In genomic region chr19:16457195-16457953, GRCh38 we compare ENCODE assay signal across 1 cellular context.
TF ChIP-seq lines count a peak whose summit lies in the region.

No MANE protein-coding gene starts in this region.

TF ChIP-seq in HCT116, 20 proteins besides CTCF, POLR2A, EP300 and RAD21 (continued from another document):
- TF ChIP-seq, protein P1, sequence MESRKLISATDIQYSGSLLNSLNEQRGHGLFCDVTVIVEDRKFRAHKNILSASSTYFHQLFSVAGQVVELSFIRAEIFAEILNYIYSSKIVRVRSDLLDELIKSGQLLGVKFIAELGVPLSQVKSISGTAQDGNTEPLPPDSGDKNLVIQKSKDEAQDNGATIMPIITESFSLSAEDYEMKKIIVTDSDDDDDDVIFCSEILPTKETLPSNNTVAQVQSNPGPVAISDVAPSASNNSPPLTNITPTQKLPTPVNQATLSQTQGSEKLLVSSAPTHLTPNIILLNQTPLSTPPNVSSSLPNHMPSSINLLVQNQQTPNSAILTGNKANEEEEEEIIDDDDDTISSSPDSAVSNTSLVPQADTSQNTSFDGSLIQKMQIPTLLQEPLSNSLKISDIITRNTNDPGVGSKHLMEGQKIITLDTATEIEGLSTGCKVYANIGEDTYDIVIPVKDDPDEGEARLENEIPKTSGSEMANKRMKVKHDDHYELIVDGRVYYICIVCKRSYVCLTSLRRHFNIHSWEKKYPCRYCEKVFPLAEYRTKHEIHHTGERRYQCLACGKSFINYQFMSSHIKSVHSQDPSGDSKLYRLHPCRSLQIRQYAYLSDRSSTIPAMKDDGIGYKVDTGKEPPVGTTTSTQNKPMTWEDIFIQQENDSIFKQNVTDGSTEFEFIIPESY (IDR thresholded peaks at IDR 0.05; ENCODE audit: extremely low read depth, insufficient replicate concordance, low read length), result no peak
- TF ChIP-seq CEBPB (IDR thresholded peaks at IDR 0.05; ENCODE audit: low read depth), result no peak
- no peak for TF ChIP-seq SRF (IDR thresholded peaks at IDR 0.05; ENCODE audit: low read depth)
